Comparison of ENCODE assay signal across 12 cellular contexts in genomic region chr1:156858555-156858956, GRCh38. TPM values are rescaled to one million over a fixed set of nuclear protein-coding genes. Genes with fewer than 3 reads are reported as not detected.
DNase-seq lines count a peak whose midpoint lies in the region; ATAC-seq, FAIRE-seq and TF ChIP-seq lines count a peak whose summit lies in the region.
"Had no signal": no experiment of that assay in that cellular context is flagged by ENCODE, and none has a peak within 500 bp of the region (broad histone marks: within the 10 kb centered on the region; RNA-seq: fewer than 3 reads in every experiment).

No MANE protein-coding gene starts in this region.

- intact Hi-C loops in left ventricle myocardium superior (cut with micrococcal nuclease), result no loop called here
- intact Hi-C loops in pancreas (cut with DNase I), result no loop called here

- no peaks in the 10 kb centered on the region for H3K79me2 ChIP-seq in MM.1S (ENCODE audit: low read length)

- TF ChIP-seq CTCF in pancreas (IDR thresholded peaks at IDR 0.05) (no peak), MM.1S (IDR thresholded peaks at IDR 0.05; ENCODE audit: low read length) (no peak)

- no peak overlapping the region for H2AFZ ChIP-seq in MM.1S (ENCODE audit: low read length)

- peak overlapping the region; percentile 82 for H3K4me3 Mint-ChIP-seq in T-helper 17 cell

- H4K20me1 ChIP-seq in MM.1S (ENCODE audit: insufficient read depth, low read length), result no peaks in the 10 kb centered on the region

- ATAC-seq in T-helper 17 cell (no peak), left ventricle myocardium superior (peak; percentile 71), pancreas (peak in 3 of 4 donors; percentile 17 to 44 (median 20))
- ATAC-seq: effector memory CD8-positive, alpha-beta T cell had no signal

- H3K36me3 ChIP-seq in pancreas, result no peaks in the 10 kb centered on the region
- H3K36me3 ChIP-seq in MM.1S (replicated peaks; ENCODE audit: insufficient read depth, low read length), result no peaks in the 10 kb centered on the region

- H3K4me2 ChIP-seq in MM.1S (ENCODE audit: low read depth, low read length), result no peak overlapping the region

- peaks cover 11% of the 10 kb centered on the region for H3K36me3 Mint-ChIP-seq in T-helper 17 cell (ENCODE audit: low read depth)
- H3K36me3 Mint-ChIP-seq: IgD-negative memory B cell had no signal

- H3K4me1 ChIP-seq in pancreas, result peaks cover 0 to 23% (median 16%) of the 10 kb centered on the region in 3 donors
- H3K4me1 ChIP-seq in MM.1S (ENCODE audit: low read length), result peaks cover 21% of the 10 kb centered on the region

- H3K27ac ChIP-seq in pancreas, result no peak overlapping the region
- H3K27ac ChIP-seq in MM.1S (ENCODE audit: low read length), result no peak overlapping the region

- H3F3A ChIP-seq in MM.1S (ENCODE audit: insufficient read depth, low read length), result no peaks in the 10 kb centered on the region

- H3K4me3 ChIP-seq in pancreas (peak overlapping the region in 1 of 4 donors; percentile 33), MM.1S (ENCODE audit: low read length) (no peak overlapping the region)

- no peak overlapping the region for H3K9ac ChIP-seq in MM.1S (ENCODE audit: low read length)

- no peaks in the 10 kb centered on the region for H3K9me2 ChIP-seq in MM.1S (replicated peaks; ENCODE audit: insufficient read depth, low read length)

- no peak overlapping the region for H3K27ac Mint-ChIP-seq in T-helper 17 cell
- H3K27ac Mint-ChIP-seq: effector memory CD8-positive, alpha-beta T cell; IgD-negative memory B cell had no signal

- H3K27me3 Mint-ChIP-seq in T-helper 17 cell, result peaks cover 58% of the 10 kb centered on the region

- WGBS in pancreas, 2 donors, result 6 to 8% methylated on average over 5 of the region's 5 CpGs

- no peaks in the 10 kb centered on the region for H3K9me3 ChIP-seq in T-helper 17 cell (ENCODE audit: control insufficient read depth, low read length, poor library complexity, severe bottlenecking)
- H3K9me3 ChIP-seq in pancreas, result no peaks in the 10 kb centered on the region
- no peaks in the 10 kb centered on the region for H3K9me3 ChIP-seq in MM.1S (replicated peaks; ENCODE audit: insufficient read depth, low read length)

- H3K27me3 ChIP-seq in pancreas (peaks cover 0 to 17% (median 0%) of the 10 kb centered on the region in 4 donors), MM.1S (replicated peaks; ENCODE audit: insufficient read depth, low read length) (peaks cover 84% of the 10 kb centered on the region)

- DNase-seq in NCI-H748 (lab: John Stamatoyannopoulos, UW; ENCODE audit: unreplicated experiment) (peak; percentile 31), NCI-H748 treated with DMSO at 0.1 percent for 48 hours (lab: John Stamatoyannopoulos, UW) (no peak), T-helper 17 cell (no peak), left ventricle myocardium superior (peak; percentile 73), pancreas (peak in 1 of 6 donors; percentile 75), KG1 (lab: John Stamatoyannopoulos, UW) (no peak), MM.1S (no peak), dermis blood vessel endothelial cell (no peak)
- DNase-seq: activated effector memory CD4-positive, alpha-beta T cell treated with Interleukin-2 at 50 U/mL for 16 hours; effector memory CD8-positive, alpha-beta T cell had no signal

- H3K4me1 Mint-ChIP-seq in T-helper 17 cell, result peaks cover 31% of the 10 kb centered on the region

- FAIRE-seq in pancreas (lab: Jason Lieb, UNC), result no peak
- FAIRE-seq: keratinocyte had no signal

RNA-seq across cellular contexts. Expression of gene INSRR, which starts 0.4 kb away (rescaled TPM):
- total RNA-seq in T-helper 17 cell (not detected), left ventricle myocardium superior (0.72 TPM), pancreas (under 1 TPM; 0.03 to 0.47 (median 0.09) TPM), dermis blood vessel endothelial cell (not detected in 2 replicates)
- under 1 TPM; 0.94 to 0.99 TPM for polyA plus RNA-seq in pancreas
- polyA plus RNA-seq: IgD-negative memory B cell, keratinocyte had no signal

RNA-seq across cellular contexts. Expression of gene NTRK1, which starts 2.1 kb away (rescaled TPM):
- total RNA-seq in T-helper 17 cell (under 1 TPM; 0.34 to 0.67 TPM), left ventricle myocardium superior (0.69 TPM), pancreas (under 1 TPM; 0.20 to 0.79 (median 0.35) TPM), dermis blood vessel endothelial cell (not detected in 2 replicates)
- 1 to 10 TPM in 1 of 2 donors, under 1 TPM in 1; 0.99 to 1.1 TPM for polyA plus RNA-seq in pancreas
- polyA plus RNA-seq: IgD-negative memory B cell had no signal

RNA-seq across cellular contexts. Expression of gene PEAR1, which starts 35.0 kb away (rescaled TPM):
- total RNA-seq in T-helper 17 cell (10 to 100 TPM in 1 of 2 donors, under 1 TPM in 1; 0.42 to 17.7 TPM), left ventricle myocardium superior (8.2 TPM), pancreas (1 to 10 TPM; 1.7 to 5.6 (median 2.8) TPM), dermis blood vessel endothelial cell (19.1 and 53.5 TPM in 2 replicates)
- 1 to 10 TPM; 6.6 to 7.1 TPM for polyA plus RNA-seq in pancreas
- polyA plus RNA-seq: IgD-negative memory B cell had no signal

RNA-seq across cellular contexts. Expression of gene SH2D2A, which starts 41.9 kb away (rescaled TPM):
- 100 to 1,000 TPM; 129 to 137 TPM for total RNA-seq in T-helper 17 cell
- total RNA-seq in left ventricle myocardium superior, result 1.0 TPM
- total RNA-seq in pancreas, result 1 to 10 TPM in 2 of 6 donors, under 1 TPM in 4; 0.16 to 1.5 (median 0.71) TPM
- 1 to 10 TPM in 1 of 2 donors, under 1 TPM in 1; 0.40 to 1.3 TPM for polyA plus RNA-seq in pancreas
- total RNA-seq in dermis blood vessel endothelial cell, result not detected in 2 replicates

Comparison
In these comparisons a context has a peak if more than half of its experiments do, and no peak if none do; other contexts are left out.
1. DNase-seq: peak in NCI-H748 (single experiment) and left ventricle myocardium superior (single experiment); none in NCI-H748 treated with DMSO at 0.1 percent for 48 hours (single experiment), T-helper 17 cell (0 of 3), KG1 (single experiment), MM.1S (single experiment) and dermis blood vessel endothelial cell (single experiment).